Comparison of ENCODE assay signal across 14 cellular contexts in genomic region chr10:127854769-127855583, GRCh38. TPM values are rescaled to one million over a fixed set of nuclear protein-coding genes. Genes with fewer than 3 reads are reported as not detected.
DNase-seq lines count a peak whose midpoint lies in the region; ATAC-seq and TF ChIP-seq lines count a peak whose summit lies in the region.
"Had no signal": no experiment of that assay in that cellular context is flagged by ENCODE, and none has a peak within 500 bp of the region (broad histone marks: within the 10 kb centered on the region; RNA-seq: fewer than 3 reads in every experiment).

No MANE protein-coding gene starts in this region.

- H3K4me1 ChIP-seq in GM23338 (ENCODE audit: insufficient read depth) (peaks cover 8% of the 10 kb centered on the region; the same call in 1 of the 2 replicates), SJCRH30 (no peaks in the 10 kb centered on the region)

- H3K4me3 ChIP-seq in GM23338 = no peak overlapping the region
- no peak overlapping the region for H3K4me3 ChIP-seq in SJCRH30
- H3K4me3 ChIP-seq: lower lobe of right lung, right atrium auricular region had no signal

- ATAC-seq in GM18867 (IDR thresholded peaks at IDR 0.05; ENCODE audit: unreplicated experiment) (peak; percentile 77), GM21723 (IDR thresholded peaks at IDR 0.05; ENCODE audit: unreplicated experiment) (peak; percentile 71), HG03432 (IDR thresholded peaks at IDR 0.05; ENCODE audit: unreplicated experiment) (peak; percentile 67), GM23338 (no peak)

- H3K27me3 ChIP-seq in GM23338 (ENCODE audit: insufficient read depth) (no peaks in the 10 kb centered on the region), SJCRH30 (no peaks in the 10 kb centered on the region; the same call in 1 of the 2 replicates)
- H3K27me3 ChIP-seq: right atrium auricular region had no signal

- no peak for TF ChIP-seq CTCF in GM23338 (conservative IDR thresholded peaks at IDR 0.05; ENCODE audit: low read depth in 2 of 2)

- no peaks in the 10 kb centered on the region for H4K20me1 ChIP-seq in GM23338 (replicated peaks; ENCODE audit: insufficient read depth)

- H2AFZ ChIP-seq in GM23338 = no peak overlapping the region

- H3K4me3 Mint-ChIP-seq in GM23338 = no peak overlapping the region

- H3K4me1 Mint-ChIP-seq in GM23338 = peaks cover 5% of the 10 kb centered on the region

- no peaks in the 10 kb centered on the region for H3K36me3 ChIP-seq in GM23338 (ENCODE audit: insufficient read depth)
- H3K36me3 ChIP-seq in SJCRH30 = no peaks in the 10 kb centered on the region
- H3K36me3 ChIP-seq: lower lobe of right lung, right atrium auricular region had no signal

- H3K4me2 ChIP-seq in GM23338 = no peak overlapping the region

- no peaks in the 10 kb centered on the region for H3K9me3 ChIP-seq in SJCRH30 (replicated peaks)
- H3K9me3 ChIP-seq: lower lobe of right lung, right atrium auricular region had no signal

- no peaks in the 10 kb centered on the region for H3K79me2 ChIP-seq in GM23338 (replicated peaks; ENCODE audit: insufficient read depth)

- DNase-seq in mesenteric fat pad (ENCODE audit: low spot score) (peak; percentile 78), NCI-H2227 (lab: John Stamatoyannopoulos, UW; ENCODE audit: unreplicated experiment) (no peak), GM23338 (ENCODE audit: low spot score) (no peak), SJCRH30 (no peak)
- no peak for DNase-seq in activated CD4-positive, alpha-beta T cell treated with anti-CD3 and anti-CD28 coated beads, Interleukin-2, amount 50 U/mL, for 1 hour
- DNase-seq: foreskin melanocyte; lower lobe of right lung; NCI-H1436 treated with DMSO at 0.1 percent for 48 hours; stimulated activated CD8-positive, alpha-beta memory T cell treated with anti-CD3 and anti-CD28 coated beads, Interleukin-4, amount 100 ng/mL, for 48 hours had no signal

- no peak overlapping the region for H3K27ac Mint-ChIP-seq in GM23338

- no peaks in the 10 kb centered on the region; the same call in 2 of the 3 replicates for H3K9me3 Mint-ChIP-seq in GM23338

- no peaks in the 10 kb centered on the region for H3K36me3 Mint-ChIP-seq in GM23338 (ENCODE audit: low read depth)

- H3K27ac ChIP-seq in GM23338 (ENCODE audit: low read depth) (no peak overlapping the region), SJCRH30 (no peak overlapping the region)
- H3K27ac ChIP-seq: lower lobe of right lung, right atrium auricular region had no signal

- H3K9me2 ChIP-seq in GM23338 (ENCODE audit: insufficient read depth) = no peaks in the 10 kb centered on the region

- no peaks in the 10 kb centered on the region for H3F3A ChIP-seq in GM23338 (replicated peaks; ENCODE audit: low read depth)

- H3K27me3 Mint-ChIP-seq in GM23338 (ENCODE audit: insufficient read depth, low read depth, poor library complexity) = peaks cover 12% of the 10 kb centered on the region

TF ChIP-seq in GM23338, 12 proteins besides CTCF, POLR2A, EP300 and RAD21 (continues in another document):
- TF ChIP-seq REST (IDR thresholded peaks at IDR 0.05; ENCODE audit: unreplicated experiment) = no peak
- no peak for TF ChIP-seq ZNF462 (CRISPR knock-in tag; IDR thresholded peaks at IDR 0.05)
- TF ChIP-seq STAT1 (IDR thresholded peaks at IDR 0.05; ENCODE audit: unreplicated experiment) = no peak
- TF ChIP-seq EZH2 (IDR thresholded peaks at IDR 0.05; ENCODE audit: low read depth, unreplicated experiment) = no peak
- TF ChIP-seq POLR2AphosphoS5 (IDR thresholded peaks at IDR 0.05; ENCODE audit: low read depth) = no peak

RNA-seq across cellular contexts. Expression of gene CLRN3, which starts 37.8 kb away (rescaled TPM):
- total RNA-seq in mesenteric fat pad = 0.29 TPM
- total RNA-seq in GM23338 (2014; rRNA removed; shearing (Covaris generic)) = not detected in 2 replicates
- polyA plus RNA-seq in GM23338 (2016; fragmentation: Nextera tagmentation; extraction: Ambion mirVana) = not detected in 2 replicates
- total RNA-seq in SJCRH30 (2014; rRNA removed; shearing (Covaris generic)) = not detected in 2 replicates
- total RNA-seq: lower lobe of right lung; right atrium auricular region; T-helper 1 cell treated with Interleukin-12 subunit alpha and Interleukin-12 subunit beta and Interleukin-4 antibody, amounts not matched to agents 30 ng/mL and 1 ng/mL, for 36 hours had no signal

RNA-seq across cellular contexts. Expression of gene PTPRE, which starts 51.9 kb away (rescaled TPM):
- 49.7 TPM for total RNA-seq in mesenteric fat pad
- 0.42 and 0.54 TPM in 2 replicates for total RNA-seq in GM23338 (2014; rRNA removed; shearing (Covaris generic))
- 0.34 and 3.0 TPM in 2 replicates for polyA plus RNA-seq in GM23338 (2016; fragmentation: Nextera tagmentation; extraction: Ambion mirVana)
- total RNA-seq in SJCRH30 (2014; rRNA removed; shearing (Covaris generic)) = 5.2 and 5.3 TPM in 2 replicates
